1 cellular context compared by ENCODE assay signal in genomic region chr4:75672461-75673026, GRCh38.
TF ChIP-seq lines count a peak whose summit lies in the region.

No MANE protein-coding gene starts in this region.

TF ChIP-seq in HepG2, 621 proteins besides CTCF, POLR2A, EP300 and RAD21 (continued from another document and continues in another):
- TF ChIP-seq THAP7 (CRISPR knock-in tag; IDR thresholded peaks at IDR 0.05) (0 out of 2 replicates have a peak, but pooled peaks have one; percentile 12), ZNF740 (CRISPR knock-in tag; IDR thresholded peaks at IDR 0.05) (peak; percentile 93), NBN (conservative IDR thresholded peaks at IDR 0.05) (no peak), CENPX (CRISPR knock-in tag; IDR thresholded peaks at IDR 0.05) (no peak), NCOA2 (CRISPR knock-in tag; IDR thresholded peaks at IDR 0.05) (no peak), ZBTB7B (CRISPR knock-in tag; IDR thresholded peaks at IDR 0.05) (peak; percentile 7; the same call in 1 of the 2 replicates), HNRNPL (IDR thresholded peaks at IDR 0.05; ENCODE audit: low read depth, low read length) (0 out of 2 replicates have a peak, but pooled peaks have one; percentile 15), ZNF431 (CRISPR knock-in tag; IDR thresholded peaks at IDR 0.05; ENCODE audit: borderline replicate concordance, low read depth) (0 out of 2 replicates have a peak, but pooled peaks have one; percentile 25), MYC (CRISPR knock-in tag; IDR thresholded peaks at IDR 0.05; ENCODE audit: borderline replicate concordance) (peak; percentile 55; the same call in 1 of the 2 replicates), ZNF18 (CRISPR knock-in tag; IDR thresholded peaks at IDR 0.05; ENCODE audit: insufficient replicate concordance) (no peak), ZNF563 (CRISPR knock-in tag; IDR thresholded peaks at IDR 0.05) (0 out of 2 replicates have a peak, but pooled peaks have one; percentile 12), NONO (IDR thresholded peaks at IDR 0.05) (no peak), NONO (CRISPR knock-in tag; conservative IDR thresholded peaks at IDR 0.05) (peak; percentile 9; the same call in 1 of the 2 replicates), ZBTB39 (CRISPR knock-in tag; IDR thresholded peaks at IDR 0.05) (0 out of 2 replicates have a peak, but pooled peaks have one; percentile 1), ZNF281 (CRISPR knock-in tag; IDR thresholded peaks at IDR 0.05; ENCODE audit: borderline replicate concordance) (peak; percentile 93), ARID5B (CRISPR knock-in tag; IDR thresholded peaks at IDR 0.05) (peak; percentile 7; the same call in 1 of the 2 replicates), ZNF292 (CRISPR knock-in tag; IDR thresholded peaks at IDR 0.05; ENCODE audit: borderline replicate concordance, low read depth) (peak; percentile 18; the same call in 1 of the 2 replicates), MED8 (CRISPR knock-in tag; IDR thresholded peaks at IDR 0.05; ENCODE audit: insufficient replicate concordance) (no peak), ZNF777 (CRISPR knock-in tag; IDR thresholded peaks at IDR 0.05) (peak; percentile 6; the same call in 1 of the 2 replicates), ZNF891 (CRISPR knock-in tag; IDR thresholded peaks at IDR 0.05) (no peak), GABPA (IDR thresholded peaks at IDR 0.05; ENCODE audit: low read depth, low read length) (no peak), GABPA (CRISPR knock-in tag; IDR thresholded peaks at IDR 0.05; ENCODE audit: low read depth) (peak; percentile 43; the same call in 1 of the 2 replicates), SRSF1 (optimal IDR thresholded peaks at IDR 0.05; ENCODE audit: low read depth, low read length) (peak; percentile 28), ZHX2 (IDR thresholded peaks at IDR 0.05; ENCODE audit: low read depth) (no peak), ZHX2 (CRISPR knock-in tag; IDR thresholded peaks at IDR 0.05; ENCODE audit: borderline replicate concordance) (no peak), ZNF280D (CRISPR knock-in tag; IDR thresholded peaks at IDR 0.05) (no peak), ZNF446 (CRISPR knock-in tag; IDR thresholded peaks at IDR 0.05) (0 out of 2 replicates have a peak, but pooled peaks have one; percentile 31), SMAD1 (CRISPR knock-in tag; IDR thresholded peaks at IDR 0.05; ENCODE audit: borderline replicate concordance, low read depth) (no peak), ZBTB8A (CRISPR knock-in tag; IDR thresholded peaks at IDR 0.05; ENCODE audit: borderline replicate concordance, low read depth) (no peak), MZF1 (CRISPR knock-in tag; IDR thresholded peaks at IDR 0.05; ENCODE audit: borderline replicate concordance) (peak; percentile 52; the same call in 1 of the 2 replicates), ZNF780A (CRISPR knock-in tag; IDR thresholded peaks at IDR 0.05) (peak; percentile 85; the same call in 1 of the 2 replicates), RFX5 (IDR thresholded peaks at IDR 0.05; ENCODE audit: low read depth, low read length) (no peak), PRMT3 (CRISPR knock-in tag; IDR thresholded peaks at IDR 0.05; ENCODE audit: borderline replicate concordance, low read depth) (0 out of 2 replicates have a peak, but pooled peaks have one; percentile 19)
